ENCODE assay signal across 12 cellular contexts in genomic region chr22:45867118-45867905, GRCh38.
DNase-seq lines count a peak whose midpoint lies in the region; ATAC-seq and TF ChIP-seq lines count a peak whose summit lies in the region.
"Had no signal": no experiment of that assay in that cellular context is flagged by ENCODE, and none has a peak within 500 bp of the region (broad histone marks: within the 10 kb centered on the region; RNA-seq: fewer than 3 reads in every experiment).

No MANE protein-coding gene starts in this region.

- H3K27ac Mint-ChIP-seq in WTC11, result no peak overlapping the region
- H3K27ac Mint-ChIP-seq in Calu3 (ENCODE audit: unreplicated experiment), result no peak overlapping the region
- H3K27ac Mint-ChIP-seq: stimulated activated naive CD8-positive, alpha-beta T cell treated with anti-CD3 and anti-CD28 coated beads, Interleukin-15, Interleukin-2, amounts not matched to agents 100 ng/mL and 50 ng/mL, for 24 hours had no signal

- CTCF ChIA-PET in WTC11 (lab: Charles Lee), result interaction anchor here (0.6 to 7.3 kb wide), 21 partner anchors 11 to 293 kb away, joined by 3 to 69 read pairs (median 4); partner anchors contain the start of gene ATXN10
- CTCF ChIA-PET in Calu3 (lab: Charles Lee), result no interaction called here

- H3K4me1 Mint-ChIP-seq in WTC11, result peaks cover 21% of the 10 kb centered on the region
- peaks cover 18% of the 10 kb centered on the region for H3K4me1 Mint-ChIP-seq in Calu3 (ENCODE audit: low read depth, unreplicated experiment)

- POLR2A ChIA-PET in WTC11 (lab: Charles Lee), result interaction anchor here (1.2 kb wide), 1 partner anchor 11 kb away, joined by 3 read pairs; no protein-coding TSS in a partner anchor

- no peak overlapping the region for H3K4me3 ChIP-seq in BE2C (ENCODE audit: low read depth, low read length)

- no peaks in the 10 kb centered on the region for H3K4me1 ChIP-seq in BE2C

- DNase-seq in BE2C, result peak; percentile 49
- peak; percentile 53 for DNase-seq in WTC11 (ENCODE audit: low spot score)
- peak; percentile 70 for DNase-seq in cardiac septum (ENCODE audit: low spot score)
- no peak for DNase-seq in omental fat pad (ENCODE audit: low spot score)
- no peak for DNase-seq in medulla oblongata (ENCODE audit: extremely low spot score)
- no peak for DNase-seq in Calu3
- no peak for DNase-seq in GOT3 (lab: John Stamatoyannopoulos, UW)
- DNase-seq: MV-4-11, T1000 had no signal

- H3K36me3 ChIP-seq in BE2C, result no peaks in the 10 kb centered on the region

- intact Hi-C loops in cardiac septum (cut with DNase I) (no loop called here), Calu3 (cut with micrococcal nuclease; ENCODE audit: unreplicated experiment) (loop anchor here (10.0 kb wide), 1 partner anchor 293 kb away; no protein-coding TSS in a partner anchor)

- peaks cover 32% of the 10 kb centered on the region for H3K27me3 ChIP-seq in BE2C

- TF ChIP-seq CTCF in BE2C (IDR thresholded peaks at IDR 0.05; ENCODE audit: low read depth, low read length) (0 out of 2 replicates have a peak, but pooled peaks have one; percentile 9), WTC11 (IDR thresholded peaks at IDR 0.05) (no peak), omental fat pad (IDR thresholded peaks at IDR 0.05) (no peak), Calu3 (IDR thresholded peaks at IDR 0.05; ENCODE audit: unreplicated experiment) (no peak)

- peak overlapping the region; percentile 59 for H3K4me3 Mint-ChIP-seq in WTC11
- H3K4me3 Mint-ChIP-seq in Calu3 (ENCODE audit: low read depth, unreplicated experiment), result no peak overlapping the region
- H3K4me3 Mint-ChIP-seq: stimulated activated naive CD8-positive, alpha-beta T cell treated with anti-CD3 and anti-CD28 coated beads, Interleukin-15, Interleukin-2, amounts not matched to agents 100 ng/mL and 50 ng/mL, for 24 hours had no signal

- no peaks in the 10 kb centered on the region for H3K9me3 Mint-ChIP-seq in WTC11
- H3K9me3 Mint-ChIP-seq in Calu3 (ENCODE audit: low read depth, unreplicated experiment), result no peaks in the 10 kb centered on the region
- H3K9me3 Mint-ChIP-seq: stimulated activated naive CD8-positive, alpha-beta T cell treated with anti-CD3 and anti-CD28 coated beads, Interleukin-15, Interleukin-2, amounts not matched to agents 100 ng/mL and 50 ng/mL, for 24 hours had no signal

- H3K9me3 ChIP-seq in BE2C, result no peaks in the 10 kb centered on the region

- BruUV-seq in Calu3 (replicated peaks; lab: Mats Ljungman, UMichigan), result no TSS peak

- ATAC-seq in WTC11 (peak; percentile 70), omental fat pad (ENCODE audit: low FRiP score) (peak; percentile 46), HG03025 (IDR thresholded peaks at IDR 0.05; ENCODE audit: low FRiP score, unreplicated experiment) (no peak)
- ATAC-seq: HCT116 had no signal

- H3K27me3 Mint-ChIP-seq in WTC11 (ENCODE audit: low read depth) (peaks cover 72% of the 10 kb centered on the region), Calu3 (ENCODE audit: unreplicated experiment) (peaks cover 18% of the 10 kb centered on the region)

- H3K36me3 Mint-ChIP-seq in WTC11, result no peaks in the 10 kb centered on the region
- peaks cover 26% of the 10 kb centered on the region for H3K36me3 Mint-ChIP-seq in Calu3 (ENCODE audit: insufficient read depth, unreplicated experiment)

TF ChIP-seq in WTC11, 78 proteins besides CTCF, POLR2A, EP300 and RAD21 (continues in another document):
- TF ChIP-seq HMGXB4 (CRISPR knock-in tag; IDR thresholded peaks at IDR 0.05) (peak; percentile 53; the same call in 1 of the 2 replicates), PRDM15 (CRISPR knock-in tag; IDR thresholded peaks at IDR 0.05) (no peak), TEAD4 (CRISPR knock-in tag; IDR thresholded peaks at IDR 0.05) (0 out of 2 replicates have a peak, but pooled peaks have one; percentile 30), ZNF121 (CRISPR knock-in tag; IDR thresholded peaks at IDR 0.05) (no peak), ZNF263 (CRISPR knock-in tag; IDR thresholded peaks at IDR 0.05; ENCODE audit: low read depth) (no peak), FOXP4 (CRISPR knock-in tag; IDR thresholded peaks at IDR 0.05) (no peak), ETV6 (CRISPR knock-in tag; IDR thresholded peaks at IDR 0.05) (no peak), ZNF512 (CRISPR knock-in tag; IDR thresholded peaks at IDR 0.05; ENCODE audit: borderline replicate concordance) (no peak), ZNF671 (CRISPR knock-in tag; IDR thresholded peaks at IDR 0.05) (no peak), PRRX2 (CRISPR knock-in tag; IDR thresholded peaks at IDR 0.05) (no peak), USF2 (CRISPR knock-in tag; IDR thresholded peaks at IDR 0.05) (no peak), MXD4 (CRISPR knock-in tag; IDR thresholded peaks at IDR 0.05; ENCODE audit: borderline replicate concordance) (no peak), CREM (CRISPR knock-in tag; IDR thresholded peaks at IDR 0.05) (no peak), NFE2L1 (CRISPR knock-in tag; IDR thresholded peaks at IDR 0.05) (no peak), FOXP1 (CRISPR knock-in tag; IDR thresholded peaks at IDR 0.05; ENCODE audit: borderline replicate concordance) (no peak)

Comparison
In these comparisons a context has a peak if more than half of its experiments do, and no peak if none do; other contexts are left out.
1. DNase-seq: peak in BE2C (single experiment), WTC11 (single experiment) and cardiac septum (single experiment); none in omental fat pad (single experiment), medulla oblongata (single experiment), Calu3 (single experiment) and GOT3 (single experiment).